Comparison of ENCODE assay signal across 14 cellular contexts in genomic region chr2:131016826-131017596, GRCh38.
DNase-seq lines count a peak whose midpoint lies in the region; ATAC-seq, FAIRE-seq and TF ChIP-seq lines count a peak whose summit lies in the region.
"Had no signal": no experiment of that assay in that cellular context is flagged by ENCODE, and none has a peak within 500 bp of the region (broad histone marks: within the 10 kb centered on the region; RNA-seq: fewer than 3 reads in every experiment).

No MANE protein-coding gene starts in this region.

- H3K4me1 ChIP-seq in adipocyte (ENCODE audit: control insufficient read depth, insufficient read depth, low read length): peaks cover 16% of the 10 kb centered on the region
- H3K4me1 ChIP-seq in foreskin keratinocyte: peaks cover 24% of the 10 kb centered on the region
- H3K4me1 ChIP-seq in skeletal muscle satellite cell (ENCODE audit: control insufficient read depth, insufficient read depth, low read length): peaks cover 8% of the 10 kb centered on the region

- ATAC-seq in foreskin keratinocyte: peak; percentile 94
- ATAC-seq in stimulated activated effector memory CD8-positive, alpha-beta T cell treated with anti-CD3 and anti-CD28 coated beads, Interleukin-12 subunit alpha, Interleukin-12 subunit beta, amount 100 ng/mL, for 72 hours: no peak
- ATAC-seq: activated CD8-positive, alpha-beta memory T cell treated with anti-CD3 and anti-CD28 coated beads, Interleukin-2, amount 10 ng/mL, durations not matched to agents 7 days and 5 days; stimulated activated naive B cell treated with anti-CD40 and anti-IgM and Interleukin-4, amounts not matched to agents 10 μg/mL and 1 μg/mL and 100 μg/mL, for 72 hours had no signal

- peak; percentile 95 for FAIRE-seq in H54 (lab: Jason Lieb, UNC)

- peak overlapping the region; percentile 55 for H3K4me3 ChIP-seq in adipocyte (ENCODE audit: low read length)
- H3K4me3 ChIP-seq in skeletal muscle satellite cell (ENCODE audit: low read length): no peak overlapping the region

- H3K4me3 Mint-ChIP-seq in stimulated activated effector memory CD8-positive, alpha-beta T cell treated with anti-CD3 and anti-CD28 coated beads, Interleukin-12 subunit alpha, Interleukin-12 subunit beta, amount 100 ng/mL, for 72 hours: no peak overlapping the region
- H3K4me3 Mint-ChIP-seq: activated CD8-positive, alpha-beta memory T cell treated with anti-CD3 and anti-CD28 coated beads, Interleukin-2, amount 10 ng/mL, durations not matched to agents 7 days and 5 days; stimulated activated naive B cell treated with anti-CD40 and anti-IgM and Interleukin-4, amounts not matched to agents 10 μg/mL and 1 μg/mL and 100 μg/mL, for 72 hours; T-helper 1 cell treated with Interleukin-12 subunit alpha and Interleukin-12 subunit beta and Interleukin-4 antibody, amounts not matched to agents 30 μg/mL and 1 μg/mL, for 36 hours had no signal

- peak overlapping the region; percentile 31 for H3K4me2 ChIP-seq in skeletal muscle satellite cell (ENCODE audit: low read length)

- H3K27ac Mint-ChIP-seq in stimulated activated effector memory CD8-positive, alpha-beta T cell treated with anti-CD3 and anti-CD28 coated beads, Interleukin-12 subunit alpha, Interleukin-12 subunit beta, amount 100 ng/mL, for 72 hours: no peak overlapping the region
- H3K27ac Mint-ChIP-seq: activated CD8-positive, alpha-beta memory T cell treated with anti-CD3 and anti-CD28 coated beads, Interleukin-2, amount 10 ng/mL, durations not matched to agents 7 days and 5 days; stimulated activated naive B cell treated with anti-CD40 and anti-IgM and Interleukin-4, amounts not matched to agents 10 μg/mL and 1 μg/mL and 100 μg/mL, for 72 hours; T-helper 1 cell treated with Interleukin-12 subunit alpha and Interleukin-12 subunit beta and Interleukin-4 antibody, amounts not matched to agents 30 μg/mL and 1 μg/mL, for 36 hours had no signal

- H3K27me3 ChIP-seq in adipocyte (replicated peaks; ENCODE audit: control insufficient read depth, insufficient read depth, low read length) (peaks cover 6% of the 10 kb centered on the region), foreskin keratinocyte (no peaks in the 10 kb centered on the region), skeletal muscle satellite cell (ENCODE audit: control insufficient read depth, insufficient read depth, low read length) (peaks cover 17% of the 10 kb centered on the region)

- H3K36me3 ChIP-seq in adipocyte (ENCODE audit: control insufficient read depth, insufficient read depth, low read length, severe bottlenecking): no peaks in the 10 kb centered on the region
- no peaks in the 10 kb centered on the region for H3K36me3 ChIP-seq in skeletal muscle satellite cell (ENCODE audit: insufficient read depth, low read length)

- no peaks in the 10 kb centered on the region for H3K4me1 Mint-ChIP-seq in stimulated activated effector memory CD8-positive, alpha-beta T cell treated with anti-CD3 and anti-CD28 coated beads, Interleukin-12 subunit alpha, Interleukin-12 subunit beta, amount 100 ng/mL, for 72 hours
- H3K4me1 Mint-ChIP-seq: activated CD8-positive, alpha-beta memory T cell treated with anti-CD3 and anti-CD28 coated beads, Interleukin-2, amount 10 ng/mL, durations not matched to agents 7 days and 5 days; stimulated activated naive B cell treated with anti-CD40 and anti-IgM and Interleukin-4, amounts not matched to agents 10 μg/mL and 1 μg/mL and 100 μg/mL, for 72 hours had no signal

- H3K27ac ChIP-seq in foreskin keratinocyte: peak overlapping the region; percentile 94

- peak; percentile 67 for TF ChIP-seq CTCF in foreskin keratinocyte (conservative IDR thresholded peaks at IDR 0.05)

- H3K36me3 Mint-ChIP-seq in stimulated activated effector memory CD8-positive, alpha-beta T cell treated with anti-CD3 and anti-CD28 coated beads, Interleukin-12 subunit alpha, Interleukin-12 subunit beta, amount 100 ng/mL, for 72 hours: no peaks in the 10 kb centered on the region
- H3K36me3 Mint-ChIP-seq: stimulated activated naive B cell treated with anti-CD40 and anti-IgM and Interleukin-4, amounts not matched to agents 10 μg/mL and 1 μg/mL and 100 μg/mL, for 72 hours had no signal

- no peaks in the 10 kb centered on the region for H3K9me3 Mint-ChIP-seq in stimulated activated effector memory CD8-positive, alpha-beta T cell treated with anti-CD3 and anti-CD28 coated beads, Interleukin-12 subunit alpha, Interleukin-12 subunit beta, amount 100 ng/mL, for 72 hours
- H3K9me3 Mint-ChIP-seq: stimulated activated naive B cell treated with anti-CD40 and anti-IgM and Interleukin-4, amounts not matched to agents 10 μg/mL and 1 μg/mL and 100 μg/mL, for 72 hours had no signal

- H3K9ac ChIP-seq in adipocyte (ENCODE audit: low read length): peak overlapping the region; percentile 35
- no peak overlapping the region for H3K9ac ChIP-seq in skeletal muscle satellite cell (ENCODE audit: low read depth, low read length)

- DNase-seq in H54 (ENCODE audit: insufficient read length, low spot score) (peak; percentile 65), adipocyte (ENCODE audit: low read depth) (peak; percentile 58), foreskin keratinocyte (peak; percentile 98 to 99), NOMO-1 (lab: John Stamatoyannopoulos, UW; ENCODE audit: unreplicated experiment in 2 of 2) (no peak), NCI-H774 (lab: John Stamatoyannopoulos, UW) (no peak), activated T-cell treated with anti-CD3 and anti-CD28 coated beads for 4 hours (no peak)
- no peak for DNase-seq in stimulated activated effector memory CD8-positive, alpha-beta T cell treated with anti-CD3 and anti-CD28 coated beads, Interleukin-12 subunit alpha, Interleukin-12 subunit beta, amount 100 ng/mL, for 72 hours (ENCODE audit: low spot score in 2 of 2)
- DNase-seq: activated CD8-positive, alpha-beta memory T cell treated with anti-CD3 and anti-CD28 coated beads, Interleukin-2, amount 10 ng/mL, durations not matched to agents 7 days and 5 days; DMS79 treated with DMSO at 0.1 percent for 48 hours; GOT3; NCI-H526 treated with DMSO at 0.1 percent for 48 hours; stimulated activated naive B cell treated with anti-CD40 and anti-IgM and Interleukin-4, amounts not matched to agents 10 μg/mL and 1 μg/mL and 100 μg/mL, for 72 hours had no signal

- no peak for TF ChIP-seq POLR2A in H54 (IDR thresholded peaks at IDR 0.05; ENCODE audit: low read depth, low read length)

- H3K9me3 ChIP-seq in adipocyte (ENCODE audit: control insufficient read depth, low read length) (no peaks in the 10 kb centered on the region), skeletal muscle satellite cell (replicated peaks; ENCODE audit: low read length) (no peaks in the 10 kb centered on the region)

Comparison
In these comparisons a context has a peak if more than half of its experiments do, and no peak if none do; other contexts are left out.
1. DNase-seq: peak in H54 (single experiment), adipocyte (single experiment) and foreskin keratinocyte (2 of 2); none in NOMO-1 (0 of 2), NCI-H774 (single experiment), activated T-cell treated with anti-CD3 and anti-CD28 coated beads for 4 hours (single experiment) and stimulated activated effector memory CD8-positive, alpha-beta T cell treated with anti-CD3 and anti-CD28 coated beads, Interleukin-12 subunit alpha, Interleukin-12 subunit beta, amount 100 ng/mL, for 72 hours (0 of 2).